17 cellular contexts compared by ENCODE assay signal in the genomic region with DNA sequence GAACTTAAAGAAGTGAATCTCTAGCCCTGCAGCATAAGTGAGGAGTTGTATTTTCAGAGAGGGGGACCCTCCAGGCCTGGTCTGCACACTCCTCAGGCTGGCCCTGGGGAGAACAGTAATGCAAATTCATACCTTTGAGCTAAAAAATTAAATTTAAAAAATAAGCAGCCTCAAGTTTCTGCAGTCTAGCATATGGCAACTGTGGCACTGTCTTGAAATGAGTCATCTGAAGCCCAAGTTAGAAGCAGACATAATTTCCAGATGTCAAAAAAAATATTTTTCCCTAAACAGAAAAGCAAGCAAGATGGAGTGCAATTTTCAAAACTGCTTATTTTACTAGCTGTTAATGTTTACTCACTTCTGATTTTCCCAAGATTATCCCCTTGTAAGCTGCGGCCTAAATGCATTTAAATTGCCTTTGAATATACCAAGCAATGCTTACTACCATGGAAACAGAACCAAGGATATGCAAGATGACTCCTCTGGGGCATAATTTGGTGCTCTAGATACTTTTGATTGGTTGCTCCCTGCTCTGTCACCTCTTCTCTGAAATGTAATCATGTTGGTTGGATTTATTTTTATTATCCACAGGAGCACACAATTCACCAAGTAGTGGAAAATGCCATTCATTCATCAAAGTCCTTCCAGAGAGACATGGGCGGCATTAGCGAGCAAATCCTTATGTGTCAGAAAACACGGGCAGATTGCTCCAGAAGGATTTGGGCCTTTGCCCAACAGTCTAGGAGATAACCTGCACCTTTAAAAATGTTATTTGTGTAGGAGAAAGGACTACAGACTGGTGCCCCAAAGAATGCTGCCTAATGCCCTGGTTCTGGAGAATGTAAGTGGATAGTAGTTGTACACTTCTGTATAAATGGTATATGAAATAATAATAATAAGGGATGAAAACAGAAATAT. TPM values are rescaled to one million over a fixed set of nuclear protein-coding genes. Genes with fewer than 3 reads are reported as not detected.
DNase-seq lines count a peak whose midpoint lies in the region; ATAC-seq and TF ChIP-seq lines count a peak whose summit lies in the region.
"Had no signal": no experiment of that assay in that cellular context is flagged by ENCODE, and none has a peak within 500 bp of the region (broad histone marks: within the 10 kb centered on the region; RNA-seq: fewer than 3 reads in every experiment).

No MANE protein-coding gene starts in this region.

- no peaks in the 10 kb centered on the region for H3K4me1 Mint-ChIP-seq in activated CD8-positive, alpha-beta memory T cell treated with anti-CD3 and anti-CD28 coated beads, Interleukin-2, amount 10 ng/mL, durations not matched to agents 7 days and 5 days
- H3K4me1 Mint-ChIP-seq: B cell had no signal

- H3K9me3 ChIP-seq in ovary, result no peaks in the 10 kb centered on the region
- H3K9me3 ChIP-seq: HAP-1 had no signal

- WGBS in ovary, 3 donors, result 82 to 85% (median 83%) methylated on average over 4 of the region's 4 CpGs

- H3K36me3 Mint-ChIP-seq in activated CD8-positive, alpha-beta memory T cell treated with anti-CD3 and anti-CD28 coated beads, Interleukin-2, amount 10 ng/mL, durations not matched to agents 7 days and 5 days, result no peaks in the 10 kb centered on the region

- H3K27me3 ChIP-seq in ovary, result no peaks in the 10 kb centered on the region

- H3K4me3 Mint-ChIP-seq in activated CD8-positive, alpha-beta memory T cell treated with anti-CD3 and anti-CD28 coated beads, Interleukin-2, amount 10 ng/mL, durations not matched to agents 7 days and 5 days, result no peak overlapping the region
- H3K4me3 Mint-ChIP-seq: B cell had no signal

- no peaks in the 10 kb centered on the region for H3K36me3 ChIP-seq in ovary
- H3K36me3 ChIP-seq: HAP-1 had no signal

- no peak overlapping the region for H3K4me3 ChIP-seq in ovary
- H3K4me3 ChIP-seq: HAP-1 had no signal

- H3K9me3 Mint-ChIP-seq in activated CD8-positive, alpha-beta memory T cell treated with anti-CD3 and anti-CD28 coated beads, Interleukin-2, amount 10 ng/mL, durations not matched to agents 7 days and 5 days (ENCODE audit: low read depth), result no peaks in the 10 kb centered on the region
- H3K9me3 Mint-ChIP-seq: activated T-helper 2 cell treated with anti-CD3 and anti-CD28 coated beads, Interferon-gamma antibody, Interleukin-2, Interleukin-4, amounts not matched to agents 10 μg/mL and 5 μg/mL and 100 μg/mL, durations not matched to agents 14 hours and 24 hours and 36 hours had no signal

- TF ChIP-seq CTCF in ovary (IDR thresholded peaks at IDR 0.05), result no peak

- intact Hi-C loops in ovary (cut with DNase I), result loop anchor here (5.0 to 10.0 kb wide), 6 partner anchors 125 to 228 kb away; no protein-coding TSS in a partner anchor

- DNase-seq in G401 (ENCODE audit: low spot score), result peak; percentile 68
- DNase-seq in central memory CD4-positive, alpha-beta T cell, result no peak
- DNase-seq in ovary, result no peak
- no peak for DNase-seq in activated CD8-positive, alpha-beta memory T cell treated with anti-CD3 and anti-CD28 coated beads, Interleukin-2, amount 10 ng/mL, durations not matched to agents 7 days and 5 days
- DNase-seq: activated CD4-positive, alpha-beta T cell treated with anti-CD3 and anti-CD28 coated beads, Interleukin-2, amount 50 U/mL, for 1 hour; left cardiac atrium; stimulated activated CD4-positive, alpha-beta T cell treated with anti-CD3 and anti-CD28 coated beads, Interleukin-4, amount 100 ng/mL, for 1 hour; stimulated activated naive CD4-positive, alpha-beta T cell treated with Interleukin-2 at 50 U/mL for 16 hours had no signal

- in situ Hi-C loops in G401 (cut with HindIII; ENCODE audit: low sequenced_read_pairs), result no loop called here

- ATAC-seq in GM19395 (IDR thresholded peaks at IDR 0.05; ENCODE audit: unreplicated experiment), result peak; percentile 65
- ATAC-seq in HG03469 (IDR thresholded peaks at IDR 0.05; ENCODE audit: unreplicated experiment), result peak; percentile 53
- no peak for ATAC-seq in HG02642 (IDR thresholded peaks at IDR 0.05; ENCODE audit: poor library complexity, unreplicated experiment)
- ATAC-seq in activated CD8-positive, alpha-beta memory T cell treated with anti-CD3 and anti-CD28 coated beads, Interleukin-2, amount 10 ng/mL, durations not matched to agents 7 days and 5 days, result no peak
- ATAC-seq: left cardiac atrium had no signal

- H3K27ac Mint-ChIP-seq in activated CD8-positive, alpha-beta memory T cell treated with anti-CD3 and anti-CD28 coated beads, Interleukin-2, amount 10 ng/mL, durations not matched to agents 7 days and 5 days, result no peak overlapping the region
- H3K27ac Mint-ChIP-seq: activated T-helper 2 cell treated with anti-CD3 and anti-CD28 coated beads, Interferon-gamma antibody, Interleukin-2, Interleukin-4, amounts not matched to agents 10 μg/mL and 5 μg/mL and 100 μg/mL, durations not matched to agents 14 hours and 24 hours and 36 hours; B cell had no signal

- TF ChIP-seq POLR2A in ovary (IDR thresholded peaks at IDR 0.05), result no peak

- peak overlapping the region; percentile 60 for H3K27ac ChIP-seq in angular gyrus (ENCODE audit: low read depth, low read length)
- H3K27ac ChIP-seq in ovary, result no peak overlapping the region
- H3K27ac ChIP-seq: KMS-11, RWPE1 had no signal

- H3K4me1 ChIP-seq in ovary (ENCODE audit: insufficient read depth), result no peaks in the 10 kb centered on the region

- H3K27me3 Mint-ChIP-seq in activated CD8-positive, alpha-beta memory T cell treated with anti-CD3 and anti-CD28 coated beads, Interleukin-2, amount 10 ng/mL, durations not matched to agents 7 days and 5 days, result no peaks in the 10 kb centered on the region

- no peak for TF ChIP-seq EP300 in ovary (IDR thresholded peaks at IDR 0.05)

- CTCF ChIA-PET in activated CD8-positive, alpha-beta memory T cell treated with anti-CD3 and anti-CD28 coated beads, Interleukin-2, amount 10 ng/mL, durations not matched to agents 7 days and 5 days (lab: Charles Lee), result interaction anchor here (1.1 kb wide), 2 partner anchors 55 to 76 kb away, joined by 3 read pairs; no protein-coding TSS in a partner anchor

RNA-seq across cellular contexts. Expression of a gene that starts 25.0 kb away (rescaled TPM):
- total RNA-seq in G401 (2014; rRNA removed; shearing (Covaris generic)), result 39.7 and 59.3 TPM in 2 replicates
- total RNA-seq in ovary, result 10 to 100 TPM; 57.5 to 71.6 (median 59.7) TPM
- polyA plus RNA-seq in ovary, result 10 to 100 TPM; 62.0 to 96.7 TPM
- 10 to 100 TPM; 62.8 to 68.0 TPM for total RNA-seq in activated CD8-positive, alpha-beta memory T cell treated with anti-CD3 and anti-CD28 coated beads, Interleukin-2, amount 10 ng/mL, durations not matched to agents 7 days and 5 days

RNA-seq across cellular contexts. Expression of a gene that starts 58.8 kb away (rescaled TPM):
- 23.0 and 37.6 TPM in 2 replicates for total RNA-seq in G401 (2014; rRNA removed; shearing (Covaris generic))
- 10 to 100 TPM; 24.4 to 44.7 (median 43.2) TPM for total RNA-seq in ovary
- 10 to 100 TPM; 15.0 to 34.2 TPM for polyA plus RNA-seq in ovary
- total RNA-seq in activated CD8-positive, alpha-beta memory T cell treated with anti-CD3 and anti-CD28 coated beads, Interleukin-2, amount 10 ng/mL, durations not matched to agents 7 days and 5 days, result 10 to 100 TPM; 44.0 to 54.6 TPM

Comparison
In these comparisons a context has a peak if more than half of its experiments do, and no peak if none do; other contexts are left out.
1. ATAC-seq: peak in GM19395 (single experiment) and HG03469 (single experiment); none in HG02642 (single experiment) and activated CD8-positive, alpha-beta memory T cell treated with anti-CD3 and anti-CD28 coated beads, Interleukin-2, amount 10 ng/mL, durations not matched to agents 7 days and 5 days (single experiment).